In genomic region chr16:29926675-29927522, GRCh38 we compare ENCODE assay signal across 8 cellular contexts. TPM values are rescaled to one million over a fixed set of nuclear protein-coding genes. Genes with fewer than 3 reads are reported as not detected.
DNase-seq lines count a peak whose midpoint lies in the region; ATAC-seq and TF ChIP-seq lines count a peak whose summit lies in the region.

No MANE protein-coding gene starts in this region.

- H3K36me3 ChIP-seq in Loucy (ENCODE audit: insufficient read depth, low read length) (no peaks in the 10 kb centered on the region), ascending aorta (peaks cover 6 to 7% of the 10 kb centered on the region in 2 donors), iPS-18a (ENCODE audit: control insufficient read depth, low read depth, low read length) (no peaks in the 10 kb centered on the region)

- TF ChIP-seq CTCF in Loucy (conservative IDR thresholded peaks at IDR 0.05; ENCODE audit: low read length) (no peak), ascending aorta (IDR thresholded peaks at IDR 0.05) (no peak)

- no peaks in the 10 kb centered on the region for H3F3A ChIP-seq in Loucy (ENCODE audit: low read depth)

- ATAC-seq in HG03095 (IDR thresholded peaks at IDR 0.05; ENCODE audit: unreplicated experiment) (no peak), GM18867 (IDR thresholded peaks at IDR 0.05; ENCODE audit: unreplicated experiment) (no peak)

- H3K27me3 ChIP-seq in Loucy (ENCODE audit: insufficient read depth, low read length, poor library complexity, severe bottlenecking) (no peaks in the 10 kb centered on the region), ascending aorta (no peaks in the 10 kb centered on the region), iPS-18a (ENCODE audit: control insufficient read depth, insufficient read depth, low read length) (no peaks in the 10 kb centered on the region)

- H3K9me3 ChIP-seq in Loucy (ENCODE audit: insufficient read depth, low read depth, low read length) (no peaks in the 10 kb centered on the region), ascending aorta (no peaks in the 10 kb centered on the region), iPS-18a (ENCODE audit: control insufficient read depth, low read depth, low read length) (no peaks in the 10 kb centered on the region)

- no peaks in the 10 kb centered on the region for H3K9me2 ChIP-seq in Loucy (replicated peaks; ENCODE audit: low read depth, low read length)

- H3K27ac ChIP-seq in ascending aorta (peak overlapping the region; percentile 75 to 80), iPS-18a (ENCODE audit: low read length) (peak overlapping the region; percentile 54)

- H3K4me2 ChIP-seq in Loucy (ENCODE audit: low read depth, low read length, poor library complexity, severe bottlenecking): peak overlapping the region; percentile 92

- peak overlapping the region; percentile 93 for H3K9ac ChIP-seq in Loucy (ENCODE audit: low read depth, low read length, poor library complexity, severe bottlenecking)
- H3K9ac ChIP-seq in iPS-18a (ENCODE audit: low read length): peak overlapping the region; percentile 83

- DNase-seq in NCI-H748 (lab: John Stamatoyannopoulos, UW; ENCODE audit: unreplicated experiment): peak; percentile 47
- no peak for DNase-seq in NCI-H748 treated with DMSO at 0.1 percent for 48 hours (lab: John Stamatoyannopoulos, UW)
- no peak for DNase-seq in ascending aorta (ENCODE audit: low spot score in 2 of 2)
- no peak for DNase-seq in skeletal muscle cell (ENCODE audit: low read depth)

- H3K4me3 ChIP-seq in Loucy (ENCODE audit: low read length, poor library complexity, severe bottlenecking): peak overlapping the region; percentile 88
- H3K4me3 ChIP-seq in ascending aorta: peak overlapping the region; percentile 91 to 96
- peak overlapping the region; percentile 77 for H3K4me3 ChIP-seq in iPS-18a (ENCODE audit: low read length)
- peak overlapping the region; percentile 94 for H3K4me3 ChIP-seq in skeletal muscle cell (ENCODE audit: low read depth, low read length)

- peaks cover 35% of the 10 kb centered on the region for H3K79me2 ChIP-seq in Loucy (ENCODE audit: insufficient read depth, low read length)

- H2AFZ ChIP-seq in Loucy (ENCODE audit: low read length): peak overlapping the region; percentile 85

- peaks cover 28% of the 10 kb centered on the region for H3K4me1 ChIP-seq in Loucy (ENCODE audit: insufficient read depth, low read length, poor library complexity, severe bottlenecking)
- peaks cover 11 to 17% of the 10 kb centered on the region in 2 donors for H3K4me1 ChIP-seq in ascending aorta
- H3K4me1 ChIP-seq in iPS-18a (ENCODE audit: control insufficient read depth, low read depth, low read length): peaks cover 7% of the 10 kb centered on the region

- H4K20me1 ChIP-seq in Loucy (ENCODE audit: insufficient read depth, low read length, poor library complexity, severe bottlenecking): peaks cover 10% of the 10 kb centered on the region

- intact Hi-C loops in ascending aorta (cut with DNase I): loop anchor here (1.0 to 5.0 kb wide), 7 partner anchors 27 to 450 kb away; partner anchors contain the start of genes ASPHD1, CDIPT, MAZ and TAOK2

RNA-seq across cellular contexts. Expression of gene KCTD13, which starts 0.9 kb away (rescaled TPM):
- total RNA-seq in ascending aorta: 302 TPM

RNA-seq across cellular contexts. Expression of gene ASPHD1, which starts 26.6 kb away (rescaled TPM):
- total RNA-seq in ascending aorta: not detected

RNA-seq across cellular contexts. Expression of gene SEZ6L2, which starts 27.5 kb away (rescaled TPM):
- 0.21 TPM for total RNA-seq in ascending aorta

RNA-seq across cellular contexts. Expression of gene TMEM219, which starts 35.0 kb away (rescaled TPM):
- total RNA-seq in ascending aorta: 49.2 TPM

RNA-seq across cellular contexts. Expression of gene TAOK2, which starts 46.8 kb away (rescaled TPM):
- 101 TPM for total RNA-seq in ascending aorta
